ENCODE assay signal across 25 cellular contexts in the genomic region with DNA sequence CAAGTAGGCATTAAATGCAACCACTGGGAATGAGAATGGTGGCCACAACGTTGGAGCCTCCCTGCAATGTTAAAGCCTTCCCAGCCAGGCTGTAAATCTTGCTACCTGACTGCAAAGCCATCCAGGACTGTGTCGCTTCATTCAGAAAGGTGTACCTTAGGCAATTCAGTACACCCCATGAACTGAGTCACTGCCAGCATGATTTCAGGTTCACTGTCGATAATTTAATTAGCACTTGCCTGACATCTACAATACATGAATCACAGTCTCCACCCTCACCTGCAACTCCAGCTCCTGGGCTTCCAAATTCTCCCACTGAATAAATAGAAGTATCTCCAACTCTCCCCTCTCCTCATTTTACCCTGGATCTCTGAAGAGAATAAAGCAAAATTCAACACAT.
"Had no signal": no experiment of that assay in that cellular context is flagged by ENCODE, and none has a peak within 500 bp of the region (broad histone marks: within the 10 kb centered on the region; RNA-seq: fewer than 3 reads in every experiment).

No MANE protein-coding gene starts in this region.

- H3K27me3 ChIP-seq: neutrophil, pancreas, right lobe of liver, sigmoid colon, suprapubic skin, testis, tibial artery, transverse colon, upper lobe of right lung, uterus had no signal

- H3K4me1 ChIP-seq: pancreas, prostate gland, right lobe of liver, testis, transverse colon had no signal

- H3K4me3 ChIP-seq: pancreas, prostate gland, right lobe of liver, sigmoid colon, suprapubic skin, testis, tibial artery, transverse colon, upper lobe of right lung, uterus had no signal

- H3K9me3 ChIP-seq: neutrophil, pancreas, prostate gland, right lobe of liver, sigmoid colon, suprapubic skin, testis, tibial artery, transverse colon, upper lobe of right lung, uterus had no signal

- H3K36me3 ChIP-seq: neutrophil, pancreas, prostate gland, right lobe of liver, sigmoid colon, suprapubic skin, tibial artery, transverse colon, upper lobe of right lung, uterus had no signal

- H3K27ac ChIP-seq: neutrophil, pancreas, prostate gland, right lobe of liver, sigmoid colon, suprapubic skin, testis, tibial artery, transverse colon, upper lobe of right lung, uterus had no signal

- ATAC-seq: naive thymus-derived CD8-positive, alpha-beta T cell; natural killer cell treated with Interleukin-12 subunit alpha and Interleukin-12 subunit beta and Interleukin-15 and Interleukin-18, amount 100 ng/mL, for 72 hours; pancreas; right cardiac atrium; right lobe of liver; stimulated activated memory B cell treated with anti-CD40 and anti-IgM and Interleukin-4, amounts not matched to agents 10 μg/mL and 1 μg/mL and 100 μg/mL, for 72 hours; stimulated activated naive CD8-positive, alpha-beta T cell treated with anti-CD3 and anti-CD28 coated beads, Interleukin-15, amount 100 ng/mL, for 72 hours; stimulated activated naive CD8-positive, alpha-beta T cell treated with anti-CD3 and anti-CD28 coated beads, Interleukin-15, Interleukin-2, amounts not matched to agents 100 U/mL and 50 U/mL, for 24 hours had no signal

- DNase-seq: naive thymus-derived CD8-positive, alpha-beta T cell; nephron progenitor cell; pancreas; right cardiac atrium; right lobe of liver; sigmoid colon; small intestine; stimulated activated CD4-positive, alpha-beta T cell treated with anti-CD3 and anti-CD28 coated beads, Interleukin-15, amount 100 ng/mL, for 24 hours; stimulated activated CD4-positive, alpha-beta T cell treated with anti-CD3 and anti-CD28 coated beads, Interleukin-2, amount 100 ng/mL, for 24 hours; stimulated activated CD4-positive, alpha-beta T cell treated with anti-CD3 and anti-CD28 coated beads, Interleukin-2, amount 100 ng/mL, for 48 hours; stimulated activated CD4-positive, alpha-beta T cell treated with anti-CD3 and anti-CD28 coated beads, Interleukin-4, amount 100 ng/mL, for 24 hours; stimulated activated naive CD4-positive, alpha-beta T cell; stimulated activated naive CD8-positive, alpha-beta T cell treated with anti-CD3 and anti-CD28 coated beads, Interleukin-15, amount 100 ng/mL, for 72 hours; stimulated activated naive CD8-positive, alpha-beta T cell treated with anti-CD3 and anti-CD28 coated beads, Interleukin-15, Interleukin-2, amounts not matched to agents 100 U/mL and 50 U/mL, for 24 hours; substantia nigra; testis; tibial artery; transverse colon; upper lobe of right lung; uterus had no signal
